In the genomic region with DNA sequence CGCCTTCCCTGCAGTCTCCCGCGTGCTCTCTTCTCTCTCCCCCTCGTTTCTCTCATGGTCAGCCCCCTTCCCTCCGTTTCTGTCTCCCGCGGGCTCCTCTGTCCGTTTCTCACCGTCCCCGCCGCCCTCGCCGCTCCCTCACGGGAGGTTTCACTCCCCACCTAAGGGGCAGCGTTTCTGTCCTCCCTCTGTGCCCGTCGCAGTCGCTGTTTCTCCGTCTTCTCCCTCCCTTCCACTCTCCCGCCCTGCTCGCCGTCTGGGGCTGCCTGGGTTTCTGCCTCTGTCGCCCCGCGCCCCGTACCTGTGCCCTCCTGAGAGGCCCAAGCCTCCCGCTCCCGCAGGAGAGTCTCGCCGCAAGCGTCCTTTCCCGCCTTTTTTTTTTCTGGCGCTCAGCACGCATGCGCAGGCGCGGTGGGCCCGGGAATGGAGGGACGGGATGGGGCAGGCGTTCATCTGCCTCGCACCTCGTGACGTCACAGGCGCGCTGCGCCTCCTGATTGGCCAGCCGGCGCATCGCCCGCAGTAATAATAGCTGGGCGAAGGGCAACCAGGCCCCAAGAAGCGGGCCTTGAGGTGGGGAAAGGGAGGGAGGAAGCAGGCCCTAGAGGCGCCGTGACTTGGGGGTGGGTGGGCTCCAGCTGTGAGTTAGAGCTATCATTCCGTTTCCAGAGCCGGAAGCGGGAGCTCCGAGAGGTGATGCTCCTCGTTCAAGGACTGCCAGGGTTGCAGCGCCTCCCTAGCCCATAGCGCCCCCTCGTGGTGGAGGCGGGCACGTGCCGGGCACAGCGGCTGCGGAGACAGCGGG, we compare ENCODE assay signal across 8 cellular contexts. TPM values are rescaled to one million over a fixed set of nuclear protein-coding genes. Genes with fewer than 3 reads are reported as not detected.
DNase-seq lines count a peak whose midpoint lies in the region; ATAC-seq, FAIRE-seq and TF ChIP-seq lines count a peak whose summit lies in the region.

No MANE protein-coding gene starts in this region.

- H4K20me1 ChIP-seq in endothelial cell of umbilical vein (replicated peaks; ENCODE audit: control insufficient read depth, extremely low read depth, insufficient read depth, low read length), result no peaks in the 10 kb centered on the region

- H3K27me3 Mint-ChIP-seq in Caco-2 (ENCODE audit: insufficient read depth, unreplicated experiment), result peaks cover 8% of the 10 kb centered on the region

- H3K4me1 Mint-ChIP-seq in Caco-2 (ENCODE audit: low read depth, unreplicated experiment), result peaks cover 18% of the 10 kb centered on the region

- H3K4me3 ChIP-seq in Caco-2 (ENCODE audit: low read depth, low read length), result peak overlapping the region; percentile 53
- H3K4me3 ChIP-seq in endothelial cell of umbilical vein (replicated peaks in 1 of 3; ENCODE audit: insufficient read depth in 1 of 3, low read depth in 1 of 3, low read length in 3 of 3), result peak overlapping the region in 1 of 3 experiments; percentile 26

- TF ChIP-seq POLR2A in endothelial cell of umbilical vein (IDR thresholded peaks at IDR 0.05; ENCODE audit: low read depth, low read length), result no peak

- peak overlapping the region; percentile 93 for H3K27ac Mint-ChIP-seq in Caco-2 (ENCODE audit: unreplicated experiment)

- CTCF ChIA-PET in Caco-2 (lab: Charles Lee) (interaction anchor here (0.6 to 2.8 kb wide), 33 partner anchors 10 to 441 kb away, joined by 3 to 35 read pairs (median 6); a partner anchor contains a TSS), endothelial cell of umbilical vein (lab: Charles Lee) (interaction anchor here (0.5 to 5.4 kb wide), 58 partner anchors 9 to 1944 kb away, joined by 3 to 298 read pairs (median 4); a partner anchor contains a TSS)

- no peaks in the 10 kb centered on the region for H3K79me2 ChIP-seq in endothelial cell of umbilical vein (ENCODE audit: control insufficient read depth, insufficient read depth, low read length)

- peaks cover 20% of the 10 kb centered on the region for H3K36me3 Mint-ChIP-seq in Caco-2 (ENCODE audit: insufficient read depth, unreplicated experiment)

- TF ChIP-seq CTCF in Caco-2 (IDR thresholded peaks at IDR 0.05; ENCODE audit: insufficient read depth in 1 of 2, low read depth in 1 of 2, low read length in 1 of 2, severe bottlenecking in 1 of 2, unreplicated experiment in 1 of 2) (peak; percentile 98 to 99), endothelial cell of umbilical vein (IDR thresholded peaks at IDR 0.05; ENCODE audit: extremely low read depth in 1 of 2, insufficient read depth in 1 of 2, low read depth in 1 of 2, low read length in 2 of 2) (peak; percentile 96 to 98)

- H3K27me3 ChIP-seq in Caco-2 (replicated peaks; ENCODE audit: control insufficient read depth, insufficient read depth, low read length), result no peaks in the 10 kb centered on the region
- H3K27me3 ChIP-seq in endothelial cell of umbilical vein (ENCODE audit: control insufficient read depth in 2 of 2, insufficient read depth in 2 of 2, low read length in 2 of 2), result no peaks in the 10 kb centered on the region

- POLR2A ChIA-PET in Caco-2 (lab: Charles Lee), result interaction anchor here (0.6 to 1.3 kb wide), 13 partner anchors 19 to 617 kb away, joined by 3 to 17 read pairs (median 4); a partner anchor contains a TSS
- POLR2A ChIA-PET in endothelial cell of umbilical vein (lab: Charles Lee), result interaction anchor here (0.7 to 1.4 kb wide), 3 partner anchors 15 to 36 kb away, joined by 3 to 7 read pairs (median 5); a partner anchor contains a TSS

- no TSS peak for BruUV-seq in Caco-2 (replicated peaks; lab: Mats Ljungman, UMichigan)
- BruUV-seq in endothelial cell of umbilical vein (replicated peaks; lab: Mats Ljungman, UMichigan), result no TSS peak

- H3K9ac ChIP-seq in endothelial cell of umbilical vein (replicated peaks; ENCODE audit: extremely low read depth, insufficient read depth, low read length), result no peak overlapping the region

- intact Hi-C loops in Caco-2 (cut with micrococcal nuclease; ENCODE audit: unreplicated experiment), result loop anchor here (1.0 to 10.0 kb wide), 4 partner anchors 37 to 129 kb away; a partner anchor contains a TSS
- intact Hi-C loops in endothelial cell of umbilical vein (cut with micrococcal nuclease), result loop anchor here (1.0 to 2.0 kb wide), 6 partner anchors 16 to 362 kb away; no protein-coding TSS in a partner anchor

- dilution Hi-C loops in endothelial cell of umbilical vein (cut with MboI; ENCODE audit: extremely low pct_ligation_motif_present, low sequenced_read_pairs), result no loop called here

- H3K4me2 ChIP-seq in endothelial cell of umbilical vein (ENCODE audit: insufficient read depth, low read length), result no peak overlapping the region

- H3K9me3 ChIP-seq in Caco-2, result peaks cover 8% of the 10 kb centered on the region; the same call in 1 of the 2 replicates
- no peaks in the 10 kb centered on the region for H3K9me3 ChIP-seq in endothelial cell of umbilical vein (replicated peaks; ENCODE audit: control insufficient read depth, insufficient read depth, low read length)

- no peaks in the 10 kb centered on the region for H3K9me1 ChIP-seq in endothelial cell of umbilical vein (replicated peaks; ENCODE audit: control insufficient read depth, extremely low read depth, insufficient read depth, low read length)

- H3K4me1 ChIP-seq in Caco-2 (peaks cover 8% of the 10 kb centered on the region; the same call in 1 of the 2 replicates), endothelial cell of umbilical vein (ENCODE audit: control insufficient read depth, extremely low read depth, insufficient read depth, low read length) (no peaks in the 10 kb centered on the region)

- no peak overlapping the region for H3K27ac ChIP-seq in endothelial cell of umbilical vein (ENCODE audit: insufficient read depth, low read depth, low read length)

- H3K9me3 Mint-ChIP-seq in Caco-2 (ENCODE audit: unreplicated experiment), result peaks cover 18% of the 10 kb centered on the region

- peak overlapping the region; percentile 89 for H2AFZ ChIP-seq in endothelial cell of umbilical vein (ENCODE audit: low read depth, low read length)

- FAIRE-seq in HTR-8/SVneo (lab: Jason Lieb, UNC), result peak; percentile 89
- FAIRE-seq in endothelial cell of umbilical vein (lab: Jason Lieb, UNC), result peak; percentile 87

- ATAC-seq in GM21360 (IDR thresholded peaks at IDR 0.05; ENCODE audit: unreplicated experiment), result peak; percentile 92

- H3K36me3 ChIP-seq in Caco-2 (ENCODE audit: control insufficient read depth, insufficient read depth, low read length), result no peaks in the 10 kb centered on the region
- H3K36me3 ChIP-seq in endothelial cell of umbilical vein (ENCODE audit: control insufficient read depth in 2 of 2, extremely low read depth in 1 of 2, insufficient read depth in 2 of 2, low read length in 2 of 2), result no peaks in the 10 kb centered on the region

- DNase-seq in Caco-2, result peak; percentile 96 to 99
- peak; percentile 84 for DNase-seq in HTR-8/SVneo (ENCODE audit: insufficient read length, low spot score)
- peak; percentile 85 for DNase-seq in NOMO-1 treated with dmso at 0.1 percent for 144 hours (lab: John Stamatoyannopoulos, UW; ENCODE audit: unreplicated experiment)
- peak; percentile 71 for DNase-seq in activated CD8-positive, alpha-beta memory T cell treated with anti-CD3 and anti-CD28 coated beads, Interleukin-2, amount 50 U/mL, for 1 hour (ENCODE audit: extremely low read depth)
- peak; percentile 95 for DNase-seq in endothelial cell of umbilical vein (ENCODE audit: low read depth, low spot score)
- peak; percentile 93 for DNase-seq in middle frontal gyrus (ENCODE audit: extremely low spot score, low spot score)
- DNase-seq in stimulated activated CD8-positive, alpha-beta memory T cell treated with anti-CD3 and anti-CD28 coated beads, Interleukin-2, amount 100 ng/mL, for 1 hour (ENCODE audit: low read depth in 2 of 2), result peak; percentile 86 to 88

- peak overlapping the region; percentile 87 for H3K4me3 Mint-ChIP-seq in Caco-2 (ENCODE audit: unreplicated experiment)

RNA-seq across cellular contexts. Expression of a gene that starts 15.4 kb away (rescaled TPM):
- 0.58 and 0.86 TPM in 2 replicates for total RNA-seq in Caco-2 (2022)
- 1.0 and 1.3 TPM in 2 replicates for total RNA-seq in endothelial cell of umbilical vein
- 0.47 and 0.49 TPM in 2 replicates for polyA plus RNA-seq in endothelial cell of umbilical vein
- 0.17 and 0.28 TPM in 2 replicates for polyA plus RNA-seq in endothelial cell of umbilical vein (2011; cell fraction: cytosol; rRNA removed)
- polyA plus RNA-seq in endothelial cell of umbilical vein (2011; cell fraction: nucleus; rRNA removed), result 1.6 and 1.9 TPM in 2 replicates
- 1.7 and 2.4 TPM in 2 replicates for polyA plus RNA-seq in endothelial cell of umbilical vein (2012)
- polyA minus RNA-seq in endothelial cell of umbilical vein, result 0.19 and 0.53 TPM in 2 replicates
- polyA minus RNA-seq in endothelial cell of umbilical vein (2011; cell fraction: cytosol; rRNA and poly(A)+ RNA removed), result not detected
- 1.2 and 1.5 TPM in 2 replicates for polyA minus RNA-seq in endothelial cell of umbilical vein (2011; cell fraction: nucleus; rRNA and poly(A)+ RNA removed)

RNA-seq across cellular contexts. Expression of a gene that starts 18.7 kb away (rescaled TPM):
- 40.9 and 45.2 TPM in 2 replicates for total RNA-seq in Caco-2 (2022)
- total RNA-seq in endothelial cell of umbilical vein, result 34.4 and 44.7 TPM in 2 replicates
- polyA plus RNA-seq in endothelial cell of umbilical vein, result 39.1 and 42.6 TPM in 2 replicates
- polyA plus RNA-seq in endothelial cell of umbilical vein (2011; cell fraction: cytosol; rRNA removed), result 33.9 and 35.8 TPM in 2 replicates
- 32.4 and 39.3 TPM in 2 replicates for polyA plus RNA-seq in endothelial cell of umbilical vein (2011; cell fraction: nucleus; rRNA removed)
- polyA plus RNA-seq in endothelial cell of umbilical vein (2012), result 32.3 and 39.6 TPM in 2 replicates
- polyA minus RNA-seq in endothelial cell of umbilical vein, result 7.4 and 7.9 TPM in 2 replicates
- 3.8 TPM for polyA minus RNA-seq in endothelial cell of umbilical vein (2011; cell fraction: cytosol; rRNA and poly(A)+ RNA removed)
- 4.7 and 5.8 TPM in 2 replicates for polyA minus RNA-seq in endothelial cell of umbilical vein (2011; cell fraction: nucleus; rRNA and poly(A)+ RNA removed)

RNA-seq across cellular contexts. Expression of a gene that starts 27.2 kb away (rescaled TPM):
- total RNA-seq in Caco-2 (2022) (12.3 and 13.9 TPM in 2 replicates), endothelial cell of umbilical vein (9.0 and 10.4 TPM in 2 replicates)
- polyA plus RNA-seq in endothelial cell of umbilical vein, result 2.0 and 2.5 TPM in 2 replicates
- 1.3 and 2.1 TPM in 2 replicates for polyA plus RNA-seq in endothelial cell of umbilical vein (2011; cell fraction: cytosol; rRNA removed)
- 1.9 and 2.0 TPM in 2 replicates for polyA plus RNA-seq in endothelial cell of umbilical vein (2011; cell fraction: nucleus; rRNA removed)
- 2.6 and 5.6 TPM in 2 replicates for polyA plus RNA-seq in endothelial cell of umbilical vein (2012)
- polyA minus RNA-seq in endothelial cell of umbilical vein, result 0.76 and 1.2 TPM in 2 replicates
- 6.6 TPM for polyA minus RNA-seq in endothelial cell of umbilical vein (2011; cell fraction: cytosol; rRNA and poly(A)+ RNA removed)
- 1.5 and 4.2 TPM in 2 replicates for polyA minus RNA-seq in endothelial cell of umbilical vein (2011; cell fraction: nucleus; rRNA and poly(A)+ RNA removed)

RNA-seq across cellular contexts. Expression of a gene that starts 33.3 kb away (rescaled TPM):
- total RNA-seq in Caco-2 (2022), result not detected in 2 replicates
- not detected in 2 replicates for total RNA-seq in endothelial cell of umbilical vein
- polyA plus RNA-seq in endothelial cell of umbilical vein, result not detected in 2 replicates
- polyA plus RNA-seq in endothelial cell of umbilical vein (2011; cell fraction: cytosol; rRNA removed), result not detected in 2 replicates
- polyA plus RNA-seq in endothelial cell of umbilical vein (2011; cell fraction: nucleus; rRNA removed), result not detected in 2 replicates
- polyA plus RNA-seq in endothelial cell of umbilical vein (2012), result not detected in 2 replicates
- not detected in 2 replicates for polyA minus RNA-seq in endothelial cell of umbilical vein
- not detected for polyA minus RNA-seq in endothelial cell of umbilical vein (2011; cell fraction: cytosol; rRNA and poly(A)+ RNA removed)
- polyA minus RNA-seq in endothelial cell of umbilical vein (2011; cell fraction: nucleus; rRNA and poly(A)+ RNA removed), result not detected in 2 replicates

RNA-seq across cellular contexts. Expression of a gene that starts 39.1 kb away (rescaled TPM):
- total RNA-seq in Caco-2 (2022) (not detected in 2 replicates), endothelial cell of umbilical vein (not detected in 2 replicates)
- polyA plus RNA-seq in endothelial cell of umbilical vein, result not detected in 2 replicates
- not detected in 2 replicates for polyA plus RNA-seq in endothelial cell of umbilical vein (2011; cell fraction: cytosol; rRNA removed)
- not detected in 2 replicates for polyA plus RNA-seq in endothelial cell of umbilical vein (2011; cell fraction: nucleus; rRNA removed)
- not detected in 2 replicates for polyA plus RNA-seq in endothelial cell of umbilical vein (2012)
- not detected in 2 replicates for polyA minus RNA-seq in endothelial cell of umbilical vein
- not detected for polyA minus RNA-seq in endothelial cell of umbilical vein (2011; cell fraction: cytosol; rRNA and poly(A)+ RNA removed)
- polyA minus RNA-seq in endothelial cell of umbilical vein (2011; cell fraction: nucleus; rRNA and poly(A)+ RNA removed), result not detected in 2 replicates
